ENCODE assay signal across 3 cellular contexts in genomic region chr9:32764139-32764538, GRCh38.
TF ChIP-seq lines count a peak whose summit lies in the region.

No MANE protein-coding gene starts in this region.

TF ChIP-seq in HepG2, 621 proteins besides CTCF, POLR2A, EP300 and RAD21:
- TF ChIP-seq ZNF501 (CRISPR knock-in tag; IDR thresholded peaks at IDR 0.05): no peak
- TF ChIP-seq, protein P1, sequence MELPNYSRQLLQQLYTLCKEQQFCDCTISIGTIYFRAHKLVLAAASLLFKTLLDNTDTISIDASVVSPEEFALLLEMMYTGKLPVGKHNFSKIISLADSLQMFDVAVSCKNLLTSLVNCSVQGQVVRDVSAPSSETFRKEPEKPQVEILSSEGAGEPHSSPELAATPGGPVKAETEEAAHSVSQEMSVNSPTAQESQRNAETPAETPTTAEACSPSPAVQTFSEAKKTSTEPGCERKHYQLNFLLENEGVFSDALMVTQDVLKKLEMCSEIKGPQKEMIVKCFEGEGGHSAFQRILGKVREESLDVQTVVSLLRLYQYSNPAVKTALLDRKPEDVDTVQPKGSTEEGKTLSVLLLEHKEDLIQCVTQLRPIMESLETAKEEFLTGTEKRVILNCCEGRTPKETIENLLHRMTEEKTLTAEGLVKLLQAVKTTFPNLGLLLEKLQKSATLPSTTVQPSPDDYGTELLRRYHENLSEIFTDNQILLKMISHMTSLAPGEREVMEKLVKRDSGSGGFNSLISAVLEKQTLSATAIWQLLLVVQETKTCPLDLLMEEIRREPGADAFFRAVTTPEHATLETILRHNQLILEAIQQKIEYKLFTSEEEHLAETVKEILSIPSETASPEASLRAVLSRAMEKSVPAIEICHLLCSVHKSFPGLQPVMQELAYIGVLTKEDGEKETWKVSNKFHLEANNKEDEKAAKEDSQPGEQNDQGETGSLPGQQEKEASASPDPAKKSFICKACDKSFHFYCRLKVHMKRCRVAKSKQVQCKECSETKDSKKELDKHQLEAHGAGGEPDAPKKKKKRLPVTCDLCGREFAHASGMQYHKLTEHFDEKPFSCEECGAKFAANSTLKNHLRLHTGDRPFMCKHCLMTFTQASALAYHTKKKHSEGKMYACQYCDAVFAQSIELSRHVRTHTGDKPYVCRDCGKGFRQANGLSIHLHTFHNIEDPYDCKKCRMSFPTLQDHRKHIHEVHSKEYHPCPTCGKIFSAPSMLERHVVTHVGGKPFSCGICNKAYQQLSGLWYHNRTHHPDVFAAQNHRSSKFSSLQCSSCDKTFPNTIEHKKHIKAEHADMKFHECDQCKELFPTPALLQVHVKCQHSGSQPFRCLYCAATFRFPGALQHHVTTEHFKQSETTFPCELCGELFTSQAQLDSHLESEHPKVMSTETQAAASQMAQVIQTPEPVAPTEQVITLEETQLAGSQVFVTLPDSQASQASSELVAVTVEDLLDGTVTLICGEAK (IDR thresholded peaks at IDR 0.05): peak; percentile 73
- TF ChIP-seq, protein P1 (CRISPR knock-in tag; IDR thresholded peaks at IDR 0.05): no peak
TF ChIP-seq in HepG2: peak in this region for 1.

TF ChIP-seq in HEK293T, 16 proteins besides CTCF, POLR2A, EP300 and RAD21:
- TF ChIP-seq ZNF384 (IDR thresholded peaks at IDR 0.05) (no peak), ELF4 (IDR thresholded peaks at IDR 0.05) (peak; percentile 72)
TF ChIP-seq in HEK293T: peak in this region for 1.

TF ChIP-seq in K562, 482 proteins besides CTCF, POLR2A, EP300 and RAD21:
- TF ChIP-seq ZBTB17 (CRISPR knock-in tag; IDR thresholded peaks at IDR 0.05) (no peak), NFIX (CRISPR knock-in tag; IDR thresholded peaks at IDR 0.05; ENCODE audit: low read depth) (no peak), FOXM1 (IDR thresholded peaks at IDR 0.05; ENCODE audit: low read depth) (no peak), FOXM1 (CRISPR knock-in tag; IDR thresholded peaks at IDR 0.05; ENCODE audit: low read depth) (no peak), NONO (IDR thresholded peaks at IDR 0.05; ENCODE audit: low read depth in 2 of 2, low read length in 1 of 2) (no peak), ID3 (CRISPR knock-in tag; IDR thresholded peaks at IDR 0.05) (no peak), ID3 (tag; IDR thresholded peaks at IDR 0.05) (no peak), TFAM (CRISPR knock-in tag; conservative IDR thresholded peaks at IDR 0.05) (no peak)
- TF ChIP-seq, protein P2, sequence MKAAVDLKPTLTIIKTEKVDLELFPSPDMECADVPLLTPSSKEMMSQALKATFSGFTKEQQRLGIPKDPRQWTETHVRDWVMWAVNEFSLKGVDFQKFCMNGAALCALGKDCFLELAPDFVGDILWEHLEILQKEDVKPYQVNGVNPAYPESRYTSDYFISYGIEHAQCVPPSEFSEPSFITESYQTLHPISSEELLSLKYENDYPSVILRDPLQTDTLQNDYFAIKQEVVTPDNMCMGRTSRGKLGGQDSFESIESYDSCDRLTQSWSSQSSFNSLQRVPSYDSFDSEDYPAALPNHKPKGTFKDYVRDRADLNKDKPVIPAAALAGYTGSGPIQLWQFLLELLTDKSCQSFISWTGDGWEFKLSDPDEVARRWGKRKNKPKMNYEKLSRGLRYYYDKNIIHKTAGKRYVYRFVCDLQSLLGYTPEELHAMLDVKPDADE (conservative IDR thresholded peaks at IDR 0.05; ENCODE audit: control insufficient read depth, low read depth, low read length): no peak
- TF ChIP-seq, protein P3, sequence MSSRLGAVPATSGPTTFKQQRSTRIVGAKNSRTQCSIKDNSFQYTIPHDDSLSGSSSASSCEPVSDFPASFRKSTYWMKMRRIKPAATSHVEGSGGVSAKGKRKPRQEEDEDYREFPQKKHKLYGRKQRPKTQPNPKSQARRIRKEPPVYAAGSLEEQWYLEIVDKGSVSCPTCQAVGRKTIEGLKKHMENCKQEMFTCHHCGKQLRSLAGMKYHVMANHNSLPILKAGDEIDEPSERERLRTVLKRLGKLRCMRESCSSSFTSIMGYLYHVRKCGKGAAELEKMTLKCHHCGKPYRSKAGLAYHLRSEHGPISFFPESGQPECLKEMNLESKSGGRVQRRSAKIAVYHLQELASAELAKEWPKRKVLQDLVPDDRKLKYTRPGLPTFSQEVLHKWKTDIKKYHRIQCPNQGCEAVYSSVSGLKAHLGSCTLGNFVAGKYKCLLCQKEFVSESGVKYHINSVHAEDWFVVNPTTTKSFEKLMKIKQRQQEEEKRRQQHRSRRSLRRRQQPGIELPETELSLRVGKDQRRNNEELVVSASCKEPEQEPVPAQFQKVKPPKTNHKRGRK (tag; IDR thresholded peaks at IDR 0.05): peak; percentile 45; the same call in 1 of the 2 replicates
- TF ChIP-seq, protein P1 (IDR thresholded peaks at IDR 0.05): peak; percentile 71
- TF ChIP-seq, protein P1 (CRISPR knock-in tag; IDR thresholded peaks at IDR 0.05): no peak
